Comparison of ENCODE assay signal across 7 cellular contexts in genomic region chr19:19776206-19777008, GRCh38. TPM values are rescaled to one million over a fixed set of nuclear protein-coding genes. Genes with fewer than 3 reads are reported as not detected.
DNase-seq lines count a peak whose midpoint lies in the region; ATAC-seq and TF ChIP-seq lines count a peak whose summit lies in the region.

No MANE protein-coding gene starts in this region.

- peak; percentile 97 for ATAC-seq in GM18511 (IDR thresholded peaks at IDR 0.05; ENCODE audit: unreplicated experiment)
- ATAC-seq in HG03025 (IDR thresholded peaks at IDR 0.05; ENCODE audit: low FRiP score, unreplicated experiment) = peak; percentile 93

- DNase-seq in NCI-H2029 treated with DMSO at 0.1 percent for 48 hours (lab: John Stamatoyannopoulos, UW) = peak; percentile 92
- DNase-seq in T1000 (lab: John Stamatoyannopoulos, UW) = peak; percentile 93
- DNase-seq in astrocyte of the spinal cord (ENCODE audit: low read depth, low spot score) = peak; percentile 99
- DNase-seq in hippocampal formation (lab: John Stamatoyannopoulos, UW) = peak; percentile 99
- peak; percentile 97 for DNase-seq in renal cortical epithelial cell (ENCODE audit: low read depth)

- peak overlapping the region; percentile 82 for H3K4me3 ChIP-seq in astrocyte of the spinal cord (ENCODE audit: low read depth, low read length)

- no peak for TF ChIP-seq CTCF in astrocyte of the spinal cord (IDR thresholded peaks at IDR 0.05; ENCODE audit: low read depth, low read length)

- in situ Hi-C loops in astrocyte of the spinal cord (cut with HindIII; ENCODE audit: low sequenced_read_pairs) = no loop called here

RNA-seq across cellular contexts. Expression of gene ZNF14, which starts 43.5 kb away (rescaled TPM):
- total RNA-seq in renal cortical epithelial cell = 5.9 and 12.4 TPM in 2 replicates

RNA-seq across cellular contexts. Expression of gene ZNF506, which starts 45.1 kb away (rescaled TPM):
- total RNA-seq in renal cortical epithelial cell = 20.8 and 38.4 TPM in 2 replicates

Comparison
In these comparisons a context has a peak if more than half of its experiments do, and no peak if none do; other contexts are left out.
1. Peak in every context shown above with its lines: DNase-seq, ATAC-seq and H3K4me3 ChIP-seq.